In genomic region chr6:21075986-21076385, GRCh38 we compare ENCODE assay signal across 25 cellular contexts.
DNase-seq lines count a peak whose midpoint lies in the region; ATAC-seq, FAIRE-seq and TF ChIP-seq lines count a peak whose summit lies in the region.
"Had no signal": no experiment of that assay in that cellular context is flagged by ENCODE, and none has a peak within 500 bp of the region (broad histone marks: within the 10 kb centered on the region; RNA-seq: fewer than 3 reads in every experiment).

No MANE protein-coding gene starts in this region.

- H3K4me1 Mint-ChIP-seq in astrocyte (ENCODE audit: low read depth, unreplicated experiment) (peaks cover 11% of the 10 kb centered on the region), mesothelial cell of epicardium (peaks cover 42% of the 10 kb centered on the region), glutamatergic neuron (ENCODE audit: low read depth, unreplicated experiment) (peaks cover 8% of the 10 kb centered on the region)
- H3K4me1 Mint-ChIP-seq: CD14-positive monocyte; CD8-positive, alpha-beta memory T cell had no signal

- H3K9me3 Mint-ChIP-seq in astrocyte (ENCODE audit: unreplicated experiment) = peaks cover 3% of the 10 kb centered on the region
- H3K9me3 Mint-ChIP-seq in mesothelial cell of epicardium = peaks cover 23% of the 10 kb centered on the region
- no peaks in the 10 kb centered on the region for H3K9me3 Mint-ChIP-seq in glutamatergic neuron (ENCODE audit: unreplicated experiment)
- H3K9me3 Mint-ChIP-seq: HFFc6 had no signal

- WGBS in thyroid gland, 2 donors = 87 to 95% methylated on average over 2 of the region's 2 CpGs

- no peaks in the 10 kb centered on the region for H3K79me2 ChIP-seq in astrocyte (ENCODE audit: insufficient read depth, low read length)

- no peaks in the 10 kb centered on the region for H3K27me3 ChIP-seq in astrocyte (ENCODE audit: insufficient read depth, low read length)
- no peaks in the 10 kb centered on the region for H3K27me3 ChIP-seq in thyroid gland
- H3K27me3 ChIP-seq: BE2C; BLaER1 treated with 17β-estradiol and CSF1 and Interleukin-3, amounts not matched to agents 10 nM and 100 nM had no signal

- peak; percentile 64 for DNase-seq in astrocyte (ENCODE audit: low read depth)
- no peak for DNase-seq in mesothelial cell of epicardium (ENCODE audit: low spot score in 2 of 2, unreplicated experiment in 2 of 2)
- DNase-seq in retinal pigment epithelial cell (ENCODE audit: low read depth) = peak; percentile 71
- DNase-seq in thyroid gland = no peak
- DNase-seq in glutamatergic neuron = no peak
- DNase-seq: 8988T; ACHN; AML-193; BE2C; CD4-positive, alpha-beta T cell; CD8-positive, alpha-beta memory T cell; DMS 273 treated with DMSO at 0.1 percent for 48 hours; DMS79; EL; GDM1; GOT3; HFFc6 had no signal

- H3K4me2 ChIP-seq in astrocyte (ENCODE audit: low read length) = no peak overlapping the region
- H3K4me2 ChIP-seq: A549; BLaER1 treated with 17β-estradiol and CSF1 and Interleukin-3, amounts not matched to agents 10 nM and 100 nM had no signal

- H3K4me3 ChIP-seq in astrocyte (ENCODE audit: insufficient read depth, low read depth, low read length) (no peak overlapping the region), retinal pigment epithelial cell (ENCODE audit: low read length) (no peak overlapping the region), thyroid gland (replicated peaks in 1 of 3) (no peak overlapping the region)
- H3K4me3 ChIP-seq: A549; BLaER1 treated with 17β-estradiol and CSF1 and Interleukin-3, amounts not matched to agents 10 nM and 100 nM; GM12878; HAP-1 had no signal

- H3K9me3 ChIP-seq in astrocyte (ENCODE audit: insufficient read depth, low read depth, low read length) (peaks cover 3% of the 10 kb centered on the region), thyroid gland (no peaks in the 10 kb centered on the region)
- H3K9me3 ChIP-seq: BE2C, HAP-1 had no signal

- no peak for TF ChIP-seq POLR2A in thyroid gland (IDR thresholded peaks at IDR 0.05)

- H2AFZ ChIP-seq in astrocyte (ENCODE audit: low read depth, low read length) = no peak overlapping the region

- H3K27me3 Mint-ChIP-seq in astrocyte (ENCODE audit: low read depth, unreplicated experiment) (no peaks in the 10 kb centered on the region), mesothelial cell of epicardium (ENCODE audit: low read depth) (no peaks in the 10 kb centered on the region), glutamatergic neuron (ENCODE audit: unreplicated experiment) (peaks cover 2% of the 10 kb centered on the region)
- H3K27me3 Mint-ChIP-seq: CD4-positive, alpha-beta T cell; CD8-positive, alpha-beta memory T cell had no signal

- intact Hi-C loops in thyroid gland (cut with DNase I) = no loop called here

- H3K27ac Mint-ChIP-seq in astrocyte (ENCODE audit: unreplicated experiment) (no peak overlapping the region), mesothelial cell of epicardium (peak overlapping the region; percentile 81), glutamatergic neuron (ENCODE audit: unreplicated experiment) (no peak overlapping the region)
- H3K27ac Mint-ChIP-seq: CD14-positive monocyte; CD4-positive, alpha-beta T cell; CD8-positive, alpha-beta memory T cell; HFFc6 had no signal

- no peak overlapping the region for H3K4me3 Mint-ChIP-seq in astrocyte (ENCODE audit: unreplicated experiment)
- no peak overlapping the region for H3K4me3 Mint-ChIP-seq in mesothelial cell of epicardium
- no peak overlapping the region for H3K4me3 Mint-ChIP-seq in glutamatergic neuron (ENCODE audit: unreplicated experiment)
- H3K4me3 Mint-ChIP-seq: CD14-positive monocyte; CD4-positive, alpha-beta T cell; CD8-positive, alpha-beta memory T cell; HFFc6 had no signal

- H3K36me3 Mint-ChIP-seq in astrocyte (ENCODE audit: low read depth, unreplicated experiment) = peaks cover 1% of the 10 kb centered on the region
- peaks cover 27% of the 10 kb centered on the region for H3K36me3 Mint-ChIP-seq in mesothelial cell of epicardium
- H3K36me3 Mint-ChIP-seq in glutamatergic neuron (ENCODE audit: unreplicated experiment) = no peaks in the 10 kb centered on the region

- no peak overlapping the region for H3K9ac ChIP-seq in astrocyte (ENCODE audit: low read length)
- H3K9ac ChIP-seq: BLaER1 treated with 17β-estradiol and CSF1 and Interleukin-3, amounts not matched to agents 10 nM and 100 nM had no signal

- H4K20me1 ChIP-seq in astrocyte (ENCODE audit: insufficient read depth, low read length) = no peaks in the 10 kb centered on the region
- H4K20me1 ChIP-seq: BLaER1 treated with 17β-estradiol and CSF1 and Interleukin-3, amounts not matched to agents 10 nM and 100 nM had no signal

- H3K36me3 ChIP-seq in astrocyte (ENCODE audit: insufficient read depth, low read length) (no peaks in the 10 kb centered on the region), thyroid gland (no peaks in the 10 kb centered on the region)
- H3K36me3 ChIP-seq: BE2C, HAP-1 had no signal

- H3K4me1 ChIP-seq in astrocyte (ENCODE audit: insufficient read depth, low read length) (no peaks in the 10 kb centered on the region), thyroid gland (no peaks in the 10 kb centered on the region)
- H3K4me1 ChIP-seq: A549; BLaER1 treated with 17β-estradiol and CSF1 and Interleukin-3, amounts not matched to agents 10 nM and 100 nM; HAP-1 had no signal

- H3K27ac ChIP-seq in astrocyte (ENCODE audit: low read depth, low read length) = no peak overlapping the region
- no peak overlapping the region for H3K27ac ChIP-seq in thyroid gland
- H3K27ac ChIP-seq: A549; BLaER1 treated with 17β-estradiol and CSF1 and Interleukin-3, amounts not matched to agents 10 nM and 100 nM had no signal

- ATAC-seq in HG03521 (IDR thresholded peaks at IDR 0.05; ENCODE audit: unreplicated experiment) = no peak
- ATAC-seq: A549, GM12878 had no signal

- no peak for TF ChIP-seq CTCF in astrocyte (IDR thresholded peaks at IDR 0.05; ENCODE audit: insufficient read depth, low read depth, low read length)
- no peak for TF ChIP-seq CTCF in mesothelial cell of epicardium (IDR thresholded peaks at IDR 0.05; ENCODE audit: unreplicated experiment)
- TF ChIP-seq CTCF in retinal pigment epithelial cell (conservative IDR thresholded peaks at IDR 0.05; ENCODE audit: low read depth, low read length) = no peak
- TF ChIP-seq CTCF in thyroid gland (IDR thresholded peaks at IDR 0.05) = no peak
- no peak for TF ChIP-seq CTCF in glutamatergic neuron (IDR thresholded peaks at IDR 0.05; ENCODE audit: partially characterized antibody, unreplicated experiment)

- FAIRE-seq in astrocyte (lab: Jason Lieb, UNC) = no peak
- FAIRE-seq: A549, D721Med, GM12878, H54 had no signal

Comparison
In these comparisons a context has a peak if more than half of its experiments do, and no peak if none do; other contexts are left out.
1. DNase-seq: peak in astrocyte (single experiment) and retinal pigment epithelial cell (single experiment); none in mesothelial cell of epicardium (0 of 2), thyroid gland (0 of 2) and glutamatergic neuron (single experiment).